In the genomic region with DNA sequence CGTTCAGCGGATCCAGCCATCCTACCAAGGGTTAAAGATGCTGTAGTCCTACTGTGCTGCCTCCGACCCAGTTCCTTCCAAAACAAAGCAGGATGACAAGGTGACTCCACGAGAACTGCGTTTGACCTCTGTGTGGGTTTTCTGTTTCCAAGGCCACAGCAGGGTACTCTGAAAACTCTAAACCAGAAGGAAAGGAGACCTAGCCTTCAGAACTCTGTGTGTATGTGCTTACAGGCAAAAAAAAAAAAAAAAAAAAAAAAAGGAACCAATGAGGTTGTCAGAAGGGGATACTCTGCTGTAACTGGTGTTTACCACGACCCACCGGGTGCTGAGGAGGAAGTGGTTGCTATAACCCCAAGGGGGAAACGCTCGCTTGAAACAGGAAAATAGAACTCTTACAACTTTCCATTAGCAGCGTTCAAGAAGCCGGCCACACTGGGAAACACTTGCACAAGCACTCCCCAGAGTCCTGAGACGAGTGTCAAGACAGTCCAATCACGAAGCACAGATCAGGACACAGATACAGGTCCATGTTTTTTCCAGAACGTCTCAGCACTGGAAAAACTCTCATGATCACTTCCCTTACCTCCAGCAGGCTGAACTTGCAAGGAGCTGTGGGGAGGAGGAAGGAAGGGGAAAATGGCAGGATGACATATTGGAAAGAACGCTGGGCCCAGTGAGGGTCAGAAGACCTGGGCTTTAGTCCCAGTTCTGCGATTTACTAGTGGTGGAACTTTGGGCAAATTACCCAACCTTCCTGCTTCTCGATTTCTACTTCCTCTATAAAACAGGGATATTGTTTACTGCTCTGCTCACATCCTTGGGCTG, we compare ENCODE assay signal across 8 cellular contexts.
DNase-seq lines count a peak whose midpoint lies in the region; ATAC-seq and TF ChIP-seq lines count a peak whose summit lies in the region.

No MANE protein-coding gene starts in this region.

- POLR2A ChIA-PET in RWPE1 (lab: Yijun Ruan, JAX; ENCODE audit: low non-redundant PET) = no interaction called here

- H3K36me3 ChIP-seq in KOPT-K1 (ENCODE audit: insufficient read depth, low read length) = no peaks in the 10 kb centered on the region

- CTCF ChIA-PET in RWPE1 (lab: Yijun Ruan, JAX) = no interaction called here

- peak; percentile 90 for DNase-seq in DMS79 (lab: John Stamatoyannopoulos, UW)
- DNase-seq in activated T-cell treated with anti-CD3 and anti-CD28 coated beads for 24 hours (ENCODE audit: low read depth) = peak; percentile 59
- DNase-seq in left ventricle myocardium superior = peak; percentile 63
- DNase-seq in stimulated activated CD8-positive, alpha-beta memory T cell treated with anti-CD3 and anti-CD28 coated beads, Interleukin-4, amount 100 ng/mL, for 1 hour (ENCODE audit: low read depth in 2 of 2, low spot score in 1 of 2) = peak; percentile 40 to 66
- no peak for DNase-seq in SW480 (ENCODE audit: low spot score)
- no peak for DNase-seq in RWPE1 (ENCODE audit: low spot score)

- ATAC-seq in GM21515 (IDR thresholded peaks at IDR 0.05; ENCODE audit: unreplicated experiment) = peak; percentile 67
- ATAC-seq in left ventricle myocardium superior = peak; percentile 45

- intact Hi-C loops in left ventricle myocardium superior (cut with micrococcal nuclease) = no loop called here

- TF ChIP-seq CTCF in RWPE1 (conservative IDR thresholded peaks at IDR 0.05; ENCODE audit: low read depth) = no peak

- H3K27ac ChIP-seq in KOPT-K1 (ENCODE audit: low read depth, low read length, poor library complexity, severe bottlenecking) (peak overlapping the region; percentile 81), RWPE1 (no peak overlapping the region)

- H3K9me3 ChIP-seq in KOPT-K1 (ENCODE audit: insufficient read depth, low read length, poor library complexity, severe bottlenecking) = no peaks in the 10 kb centered on the region

Comparison
In these comparisons a context has a peak if more than half of its experiments do, and no peak if none do; other contexts are left out.
1. DNase-seq: peak in DMS79 (single experiment), activated T-cell treated with anti-CD3 and anti-CD28 coated beads for 24 hours (single experiment), left ventricle myocardium superior (single experiment) and stimulated activated CD8-positive, alpha-beta memory T cell treated with anti-CD3 and anti-CD28 coated beads, Interleukin-4, amount 100 ng/mL, for 1 hour (2 of 2); none in SW480 (single experiment) and RWPE1 (single experiment).